Comparison of ENCODE assay signal across 8 cellular contexts in genomic region chr3:101851072-101851471, GRCh38. TPM values are rescaled to one million over a fixed set of nuclear protein-coding genes. Genes with fewer than 3 reads are reported as not detected.
DNase-seq lines count a peak whose midpoint lies in the region; ATAC-seq and TF ChIP-seq lines count a peak whose summit lies in the region.

No MANE protein-coding gene starts in this region.

- TF ChIP-seq CTCF in BJ (IDR thresholded peaks at IDR 0.05; ENCODE audit: insufficient read depth, low read depth, low read length) = no peak
- no peak for TF ChIP-seq CTCF in natural killer cell (IDR thresholded peaks at IDR 0.05)

- in situ Hi-C loops in ACHN (cut with HindIII; ENCODE audit: low pct_ligation_motif_present, low pct_unique_long_range_greater_than_20kb, low sequenced_read_pairs) = loop anchor here (25.0 kb wide), 1 partner anchor 236 kb away; no protein-coding TSS in a partner anchor

- peak overlapping the region; percentile 98 to 99 for H3K27ac Mint-ChIP-seq in natural killer cell

- H3K4me1 Mint-ChIP-seq in natural killer cell = peaks cover 45 to 48% of the 10 kb centered on the region in 2 donors

- no peaks in the 10 kb centered on the region for H3K9me3 ChIP-seq in MG63

- CTCF ChIA-PET in BJ (lab: Yijun Ruan, JAX) = interaction anchor here (1.4 to 3.1 kb wide), 3 partner anchors 37 to 378 kb away, joined by 5 to 17 read pairs (median 10); no protein-coding TSS in a partner anchor

- H3K36me3 ChIP-seq in BJ (ENCODE audit: control insufficient read depth, insufficient read depth, low read length) = peaks cover 18% of the 10 kb centered on the region
- H3K36me3 ChIP-seq in MG63 = peaks cover 56% of the 10 kb centered on the region

- no peaks in the 10 kb centered on the region for H3K27me3 Mint-ChIP-seq in natural killer cell (ENCODE audit: low read depth in 2 of 2)

- no peaks in the 10 kb centered on the region for H3K27me3 ChIP-seq in BJ (ENCODE audit: control insufficient read depth, insufficient read depth, low read length)
- H3K27me3 ChIP-seq in MG63 = no peaks in the 10 kb centered on the region

- POLR2A ChIA-PET in BJ (lab: Charles Lee) = interaction anchor here (0.5 to 0.6 kb wide), 2 partner anchors 23 to 1359 kb away, joined by 3 read pairs; partner anchors contain the start of gene TMEM45A

- DNase-seq in BJ (ENCODE audit: low read depth) = no peak
- DNase-seq in MG63 = no peak
- DNase-seq in dermis blood vessel endothelial cell = peak; percentile 87
- DNase-seq in natural killer cell = no peak
- DNase-seq in Ammon's horn (ENCODE audit: low spot score) = no peak
- DNase-seq in ACHN = no peak
- no peak for DNase-seq in cerebellar cortex (ENCODE audit: low spot score)

- ATAC-seq in natural killer cell (no peak), GM19023 (IDR thresholded peaks at IDR 0.05; ENCODE audit: unreplicated experiment) (no peak)

- H3K4me3 Mint-ChIP-seq in natural killer cell = peak overlapping the region; percentile 94

- H3K36me3 Mint-ChIP-seq in natural killer cell = peaks cover 55% of the 10 kb centered on the region

- intact Hi-C loops in natural killer cell (cut with micrococcal nuclease) = loop anchor here (1.0 to 5.0 kb wide), 5 partner anchors 39 to 279 kb away; partner anchors contain the start of genes CEP97, PCNP and ZBTB11

- H3K9me3 Mint-ChIP-seq in natural killer cell = no peaks in the 10 kb centered on the region

- H3K4me3 ChIP-seq in BJ (ENCODE audit: low read depth, low read length) (peak overlapping the region; percentile 67), MG63 (peak overlapping the region; percentile 77)

RNA-seq across cellular contexts. Expression of gene NFKBIZ, which starts 1.8 kb away (rescaled TPM):
- 41.6 and 50.1 TPM in 2 replicates for polyA plus RNA-seq in BJ (2011; rRNA removed)
- polyA minus RNA-seq in BJ (2011; rRNA and poly(A)+ RNA removed) = 139 and 188 TPM in 2 replicates
- total RNA-seq in MG63 (2014; rRNA removed; shearing (Covaris generic); ENCODE audit: low replicate concordance) = 7.4 and 19.1 TPM in 2 replicates
- total RNA-seq in dermis blood vessel endothelial cell = 15.2 and 31.8 TPM in 2 replicates
- total RNA-seq in natural killer cell = 100 to 1,000 TPM; 510 to 811 (median 774) TPM

Comparison
In these comparisons a context has a peak if more than half of its experiments do, and no peak if none do; other contexts are left out.
1. RNA of gene NFKBIZ, which starts 1.8 kb away (total RNA-seq): 510 to 811 TPM in natural killer cell; 15.2 to 31.8 TPM in dermis blood vessel endothelial cell and 7.4 to 19.1 TPM in MG63; every median in the first group is over 10 times any median in the second.